ENCODE assay signal across 14 cellular contexts in genomic region chrX:9573282-9574106, GRCh38.
DNase-seq lines count a peak whose midpoint lies in the region; ATAC-seq and TF ChIP-seq lines count a peak whose summit lies in the region.
"Had no signal": no experiment of that assay in that cellular context is flagged by ENCODE, and none has a peak within 500 bp of the region (broad histone marks: within the 10 kb centered on the region; RNA-seq: fewer than 3 reads in every experiment).

No MANE protein-coding gene starts in this region.

- peak; percentile 25 for ATAC-seq in GM19395 (IDR thresholded peaks at IDR 0.05; ENCODE audit: unreplicated experiment)
- ATAC-seq: activated T-cell treated with anti-CD3 and anti-CD28 coated beads, Interleukin-2, amount 50 U/mL, for 4 hours had no signal

- no peak overlapping the region for H3K4me3 Mint-ChIP-seq in endodermal cell
- H3K4me3 Mint-ChIP-seq: activated T-cell treated with anti-CD3 and anti-CD28 coated beads, Interleukin-2, amount 50 U/mL, for 4 hours had no signal

- no peaks in the 10 kb centered on the region for H3K36me3 ChIP-seq in endodermal cell (ENCODE audit: control insufficient read depth, insufficient read depth, low read length)
- H3K36me3 ChIP-seq in colonic mucosa: no peaks in the 10 kb centered on the region
- H3K36me3 ChIP-seq in ascending aorta: no peaks in the 10 kb centered on the region
- H3K36me3 ChIP-seq: HAP-1, left ventricle myocardium inferior had no signal

- intact Hi-C loops in colonic mucosa (cut with DNase I): no loop called here
- intact Hi-C loops in ascending aorta (cut with DNase I): no loop called here

- no peak overlapping the region for H3K27ac Mint-ChIP-seq in endodermal cell

- H3K9me3 ChIP-seq in endodermal cell (ENCODE audit: control insufficient read depth, low read length) (no peaks in the 10 kb centered on the region), colonic mucosa (no peaks in the 10 kb centered on the region), ascending aorta (no peaks in the 10 kb centered on the region)
- H3K9me3 ChIP-seq: HAP-1, left ventricle myocardium inferior had no signal

- TF ChIP-seq CTCF in endodermal cell (conservative IDR thresholded peaks at IDR 0.05) (peak; percentile 42), colonic mucosa (IDR thresholded peaks at IDR 0.05) (no peak), ascending aorta (IDR thresholded peaks at IDR 0.05) (no peak)

- H3K4me3 ChIP-seq in endodermal cell (ENCODE audit: low read length): no peak overlapping the region
- no peak overlapping the region for H3K4me3 ChIP-seq in colonic mucosa
- H3K4me3 ChIP-seq in ascending aorta: no peak overlapping the region
- H3K4me3 ChIP-seq: HAP-1, left ventricle myocardium inferior had no signal

- H3K27me3 ChIP-seq in endodermal cell (ENCODE audit: control insufficient read depth, insufficient read depth, low read length, poor library complexity, severe bottlenecking) (no peaks in the 10 kb centered on the region), colonic mucosa (no peaks in the 10 kb centered on the region), ascending aorta (no peaks in the 10 kb centered on the region)

- H3K9me3 Mint-ChIP-seq in endodermal cell: peaks cover 47% of the 10 kb centered on the region
- H3K9me3 Mint-ChIP-seq: activated T-cell treated with anti-CD3 and anti-CD28 coated beads, Interleukin-2, amount 50 U/mL, for 4 hours had no signal

- WGBS in endodermal cell (ENCODE audit: insufficient coverage in 1 of 2, insufficient read length in 1 of 2), 2 experiments: 66 to 82% methylated on average over 5 to 12 of the region's 12 CpGs

- peak; percentile 2 for DNase-seq in ACHN
- DNase-seq in KBM-7: peak; percentile 47
- peak; percentile 47 for DNase-seq in endodermal cell
- no peak for DNase-seq in colonic mucosa
- DNase-seq in activated gamma-delta T cell (lab: John Stamatoyannopoulos, UW): no peak
- DNase-seq in ascending aorta (ENCODE audit: low spot score in 2 of 2): no peak
- no peak for DNase-seq in activated gamma-delta T cell treated with Interleukin-2 at 50 U/mL for 16 hours
- DNase-seq: activated T-cell treated with anti-CD3 and anti-CD28 coated beads, Interleukin-2, amount 50 U/mL, for 4 hours; IMR-90; left ventricle myocardium inferior; NCI-H82; trophoblast cell had no signal

- no peaks in the 10 kb centered on the region for H3K27me3 Mint-ChIP-seq in endodermal cell (ENCODE audit: insufficient read depth)

- in situ Hi-C loops in ACHN (cut with HindIII; ENCODE audit: low pct_ligation_motif_present, low pct_unique_long_range_greater_than_20kb, low sequenced_read_pairs) (no loop called here), KBM-7 (cut with MboI; ENCODE audit: low pct_unique_long_range_greater_than_20kb, low sequenced_read_pairs) (no loop called here)

- H3K4me1 ChIP-seq in endodermal cell (ENCODE audit: control insufficient read depth, insufficient read depth, low read length) (no peaks in the 10 kb centered on the region), colonic mucosa (no peaks in the 10 kb centered on the region), ascending aorta (peaks cover 0 to 5% of the 10 kb centered on the region in 2 donors)
- H3K4me1 ChIP-seq: left ventricle myocardium inferior had no signal

- peaks cover 6% of the 10 kb centered on the region for H3K36me3 Mint-ChIP-seq in endodermal cell (ENCODE audit: low read depth)

- H3K27ac ChIP-seq in endodermal cell (ENCODE audit: low read depth, low read length) (no peak overlapping the region), colonic mucosa (no peak overlapping the region), ascending aorta (no peak overlapping the region)
- H3K27ac ChIP-seq: left ventricle myocardium inferior had no signal

- H3K9ac ChIP-seq in endodermal cell (ENCODE audit: extremely low read depth, low read length, poor library complexity, severe bottlenecking) (no peak overlapping the region), colonic mucosa (ENCODE audit: low read depth in 2 of 2, low read length in 2 of 2) (no peak overlapping the region)

- peaks cover 6% of the 10 kb centered on the region for H3K4me1 Mint-ChIP-seq in endodermal cell

Comparison
In these comparisons a context has a peak if more than half of its experiments do, and no peak if none do; other contexts are left out.
1. DNase-seq: peak in ACHN (single experiment), KBM-7 (single experiment) and endodermal cell (single experiment); none in colonic mucosa (single experiment), activated gamma-delta T cell (single experiment), ascending aorta (0 of 2) and activated gamma-delta T cell treated with Interleukin-2 at 50 U/mL for 16 hours (single experiment).